ENCODE assay signal across 19 cellular contexts in genomic region chr10:28559661-28560060, GRCh38. TPM values are rescaled to one million over a fixed set of nuclear protein-coding genes. Genes with fewer than 3 reads are reported as not detected.
DNase-seq lines count a peak whose midpoint lies in the region; ATAC-seq and TF ChIP-seq lines count a peak whose summit lies in the region.
"Had no signal": no experiment of that assay in that cellular context is flagged by ENCODE, and none has a peak within 500 bp of the region (broad histone marks: within the 10 kb centered on the region; RNA-seq: fewer than 3 reads in every experiment).

No MANE protein-coding gene starts in this region.

- H3K36me3 Mint-ChIP-seq in H9 (ENCODE audit: insufficient read depth in 1 of 3, low read depth in 3 of 3): peaks cover 22 to 49% (median 32%) of the 10 kb centered on the region in 3 experiments
- H3K36me3 Mint-ChIP-seq in glutamatergic neuron (ENCODE audit: unreplicated experiment): no peaks in the 10 kb centered on the region

- no peak overlapping the region for H3K14ac ChIP-seq in H9 (ENCODE audit: insufficient read depth, low read length)

- H2BK12ac ChIP-seq in H9 (ENCODE audit: insufficient read length, low read depth, low read length): no peak overlapping the region

- H4K91ac ChIP-seq in H9 (ENCODE audit: insufficient read length, low read depth, low read length): no peak overlapping the region

- ATAC-seq in HG02678 (IDR thresholded peaks at IDR 0.05; ENCODE audit: unreplicated experiment) (no peak), HG02798 (IDR thresholded peaks at IDR 0.05; ENCODE audit: poor library complexity, unreplicated experiment) (no peak)

- no peaks in the 10 kb centered on the region for H3K23me2 ChIP-seq in H9 (ENCODE audit: insufficient read length, low read depth, low read length, poor library complexity, severe bottlenecking)

- no peak overlapping the region for H2BK120ac ChIP-seq in H9 (ENCODE audit: low read depth, low read length, poor library complexity, severe bottlenecking)

- H4K20me1 ChIP-seq in H9 (ENCODE audit: control insufficient read depth, insufficient read depth, insufficient read length): no peaks in the 10 kb centered on the region

- H3K4me1 Mint-ChIP-seq in H9 (peaks cover 47 to 53% of the 10 kb centered on the region in 2 experiments), glutamatergic neuron (ENCODE audit: low read depth, unreplicated experiment) (peaks cover 15% of the 10 kb centered on the region)

- H3K27me3 ChIP-seq in H9 (ENCODE audit: insufficient read depth, low read length) (no peaks in the 10 kb centered on the region), adipocyte (replicated peaks; ENCODE audit: control insufficient read depth, insufficient read depth, low read length) (no peaks in the 10 kb centered on the region), neutrophil (no peaks in the 10 kb centered on the region)

- peaks cover 55% of the 10 kb centered on the region for H3K36me3 ChIP-seq in adipocyte (ENCODE audit: control insufficient read depth, insufficient read depth, low read length, severe bottlenecking)
- H3K36me3 ChIP-seq in neutrophil: peaks cover 24% of the 10 kb centered on the region

- H3K18ac ChIP-seq in H9 (ENCODE audit: insufficient read length, low read depth, low read length): no peak overlapping the region

- no peak overlapping the region for H2BK15ac ChIP-seq in H9 (ENCODE audit: low read depth, low read length)

- H3K79me1 ChIP-seq in H9 (ENCODE audit: insufficient read depth, low read depth, low read length, poor library complexity, severe bottlenecking): peaks cover 9% of the 10 kb centered on the region

- H3K9me3 Mint-ChIP-seq in H9: no peaks in the 10 kb centered on the region
- H3K9me3 Mint-ChIP-seq in glutamatergic neuron (ENCODE audit: unreplicated experiment): no peaks in the 10 kb centered on the region

- H2AK5ac ChIP-seq in H9 (ENCODE audit: insufficient read length, low read length): no peak overlapping the region

- TF ChIP-seq CTCF in H9 (conservative IDR thresholded peaks at IDR 0.05) (no peak), glutamatergic neuron (IDR thresholded peaks at IDR 0.05; ENCODE audit: partially characterized antibody, unreplicated experiment) (no peak), neutrophil (IDR thresholded peaks at IDR 0.05) (no peak)

- H3K27ac ChIP-seq in H9 (ENCODE audit: insufficient read length, low read depth, low read length) (no peak overlapping the region), neutrophil (peak overlapping the region; percentile 68)

- H3K9me3 ChIP-seq in H9 (ENCODE audit: control insufficient read depth, low read depth, low read length) (no peaks in the 10 kb centered on the region), adipocyte (ENCODE audit: control insufficient read depth, low read length) (no peaks in the 10 kb centered on the region), neutrophil (no peaks in the 10 kb centered on the region)

- H3K27me3 Mint-ChIP-seq in H9 (ENCODE audit: low read depth): no peaks in the 10 kb centered on the region
- H3K27me3 Mint-ChIP-seq in glutamatergic neuron (ENCODE audit: unreplicated experiment): no peaks in the 10 kb centered on the region

- H3K56ac ChIP-seq in H9 (ENCODE audit: insufficient read length, low read depth, low read length): no peak overlapping the region

- H2BK5ac ChIP-seq in H9 (ENCODE audit: insufficient read length, low read length): no peak overlapping the region

- H3K4me3 Mint-ChIP-seq in H9 (no peak overlapping the region), glutamatergic neuron (ENCODE audit: unreplicated experiment) (no peak overlapping the region)

- no peak overlapping the region for H2AFZ ChIP-seq in H9 (ENCODE audit: low read length)

- H3K9ac ChIP-seq in H9 (ENCODE audit: extremely low read depth, insufficient read length, low read length) (no peak overlapping the region), adipocyte (ENCODE audit: low read length) (no peak overlapping the region)

- no peak overlapping the region for H3K23ac ChIP-seq in H9 (ENCODE audit: insufficient read length, low read depth, low read length)

- no peak overlapping the region for H3T11ph ChIP-seq in H9 (ENCODE audit: low read length)

- peak overlapping the region in 2 of 3 experiments; percentile 37 to 86; a peak in 3 of 7 replicates for H3K27ac Mint-ChIP-seq in H9
- peak overlapping the region; percentile 34 for H3K27ac Mint-ChIP-seq in glutamatergic neuron (ENCODE audit: unreplicated experiment)

- H3K4ac ChIP-seq in H9 (ENCODE audit: low read depth, low read length): no peak overlapping the region

- H3K4me3 ChIP-seq in adipocyte (ENCODE audit: low read length) (no peak overlapping the region), neutrophil (ENCODE audit: low read depth in 1 of 2, low read length in 1 of 2) (no peak overlapping the region)
- H3K4me3 ChIP-seq: lung had no signal

- DNase-seq in H9 (no peak), adipocyte (ENCODE audit: low read depth) (peak; percentile 37), glutamatergic neuron (no peak), glomerular visceral epithelial cell (ENCODE audit: extremely low spot score) (no peak), AG20443 (ENCODE audit: low spot score) (no peak)
- DNase-seq: activated CD8-positive, alpha-beta memory T cell treated with anti-CD3 and anti-CD28 coated beads, Interleukin-2, amount 50 U/mL, for 4 hours; activated naive CD4-positive, alpha-beta T cell; DMS153; MM.1S; NCI-H2107; NCI-H774; occipital lobe; small intestine; stimulated activated naive CD4-positive, alpha-beta T cell treated with Interleukin-2 at 50 U/mL for 16 hours; T-helper 2 cell had no signal

- no peak overlapping the region for H2BK20ac ChIP-seq in H9 (ENCODE audit: low read depth, low read length, poor library complexity, severe bottlenecking)

- H3K79me2 ChIP-seq in H9 (ENCODE audit: insufficient read depth, low read length): peaks cover 64% of the 10 kb centered on the region

- no peak overlapping the region for H3K4me2 ChIP-seq in H9 (ENCODE audit: insufficient read depth, insufficient read length, low read length)

- no CpG with 5 or more reads among the region's 5 CpGs for WGBS in H9 (ENCODE audit: extremely low coverage, insufficient read length, low lambda C conversion rate)

- no peak overlapping the region for H4K5ac ChIP-seq in H9 (ENCODE audit: insufficient read length, low read depth, low read length)

- no peak overlapping the region for H4K8ac ChIP-seq in H9 (replicated peaks; ENCODE audit: insufficient read length, low read depth, low read length)

- H3K4me1 ChIP-seq in H9 (ENCODE audit: insufficient read depth, low read length) (no peaks in the 10 kb centered on the region; the same call in 1 of the 2 replicates), adipocyte (ENCODE audit: control insufficient read depth, insufficient read depth, low read length) (peaks cover 2% of the 10 kb centered on the region), neutrophil (ENCODE audit: control insufficient read depth in 1 of 2, insufficient read depth in 1 of 2, low read depth in 1 of 2, low read length in 1 of 2) (peaks cover 37 to 55% of the 10 kb centered on the region in 2 experiments)

RNA-seq across cellular contexts. Expression of gene WAC, which starts 26.7 kb away (rescaled TPM):
- 130 and 134 TPM in 2 replicates for total RNA-seq in H9 (2021)
- 121 TPM for total RNA-seq in glutamatergic neuron (ENCODE audit: unreplicated experiment)
